Comparison of ENCODE assay signal across 8 cellular contexts in the genomic region with DNA sequence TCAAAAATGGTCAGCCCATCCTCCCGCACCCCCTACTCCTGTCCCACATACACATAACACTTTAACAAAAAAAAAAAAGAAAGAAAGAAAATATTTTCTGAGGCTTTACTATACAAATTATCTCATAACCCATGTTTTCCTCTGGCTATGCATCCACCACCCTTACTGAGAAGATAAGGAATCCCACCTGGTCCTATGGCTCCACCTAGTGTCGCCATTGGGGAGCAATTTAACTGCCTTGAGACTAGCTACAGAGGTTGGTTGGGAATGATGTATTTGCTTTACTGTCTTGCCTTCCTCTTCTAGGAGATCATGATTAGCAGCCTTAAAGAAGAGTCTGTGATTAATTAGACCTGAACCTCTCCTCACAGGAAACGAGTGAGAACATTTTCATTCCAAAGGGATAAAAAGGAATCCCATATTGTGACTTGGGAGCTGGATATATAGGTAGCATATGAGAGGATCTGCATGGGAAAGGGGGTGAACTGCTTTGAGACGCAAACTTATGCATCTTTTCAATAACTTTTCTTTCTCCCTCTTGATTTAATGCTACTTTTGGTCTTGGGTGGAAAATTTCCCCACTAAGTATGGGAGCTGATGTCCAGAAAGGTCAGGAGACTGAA.
A peak's percentile ranks its signal among the peaks of the same experiment; 100 is the strongest.
DNase-seq lines count a peak whose midpoint lies in the region; ATAC-seq and TF ChIP-seq lines count a peak whose summit lies in the region.

No MANE protein-coding gene starts in this region.

- H3K36me3 Mint-ChIP-seq in activated naive CD8-positive, alpha-beta T cell treated with anti-CD3 and anti-CD28 coated beads, Interleukin-2, amount 10 ng/mL, durations not matched to agents 7 days and 5 days = no peaks in the 10 kb centered on the region

- WGBS in psoas muscle, 3 donors = 19 to 30% (median 27%) methylated on average over 4 of the region's 4 CpGs

- intact Hi-C loops in psoas muscle (cut with DNase I) = loop anchor here (5.0 kb wide), 4 partner anchors 77 to 1032 kb away; a partner anchor contains a TSS

- no peak overlapping the region for H3K27ac Mint-ChIP-seq in activated naive CD8-positive, alpha-beta T cell treated with anti-CD3 and anti-CD28 coated beads, Interleukin-2, amount 10 ng/mL, durations not matched to agents 7 days and 5 days

- peaks cover 2% of the 10 kb centered on the region for H3K4me1 Mint-ChIP-seq in activated naive CD8-positive, alpha-beta T cell treated with anti-CD3 and anti-CD28 coated beads, Interleukin-2, amount 10 ng/mL, durations not matched to agents 7 days and 5 days

- no peaks in the 10 kb centered on the region for H3K9me3 Mint-ChIP-seq in activated naive CD8-positive, alpha-beta T cell treated with anti-CD3 and anti-CD28 coated beads, Interleukin-2, amount 10 ng/mL, durations not matched to agents 7 days and 5 days

- H3K4me1 ChIP-seq in cardiac muscle cell (ENCODE audit: low read depth) (no peaks in the 10 kb centered on the region), psoas muscle (no peaks in the 10 kb centered on the region)

- POLR2A ChIA-PET in activated naive CD8-positive, alpha-beta T cell treated with anti-CD3 and anti-CD28 coated beads, Interleukin-2, amount 10 ng/mL, durations not matched to agents 7 days and 5 days (lab: Charles Lee) = interaction anchor here (0.9 to 1.2 kb wide), 2 partner anchors 151 to 466 kb away, joined by 3 read pairs; no protein-coding TSS in a partner anchor

- peak; percentile 47 for DNase-seq in NCI-H146 (lab: John Stamatoyannopoulos, UW)
- no peak for DNase-seq in NCI-H146 treated with DMSO at 0.1 percent for 48 hours (lab: John Stamatoyannopoulos, UW; ENCODE audit: unreplicated experiment)
- DNase-seq in NB4 (ENCODE audit: low read depth) = peak; percentile 82
- peak; percentile 60 for DNase-seq in activated naive CD8-positive, alpha-beta T cell treated with anti-CD3 and anti-CD28 coated beads, Interleukin-2, amount 10 ng/mL, durations not matched to agents 7 days and 5 days
- DNase-seq in cardiac muscle cell (ENCODE audit: low read depth in 1 of 2, low spot score in 1 of 2) = peak; percentile 82 to 85
- DNase-seq in psoas muscle = peak; percentile 68 to 77

- H3K27me3 ChIP-seq in cardiac muscle cell = no peaks in the 10 kb centered on the region
- H3K27me3 ChIP-seq in psoas muscle (ENCODE audit: insufficient read depth in 3 of 3, low read length in 2 of 3) = no peaks in the 10 kb centered on the region

- peak; percentile 95 for ATAC-seq in HG02623 (IDR thresholded peaks at IDR 0.05; ENCODE audit: unreplicated experiment)
- ATAC-seq in SK-N-SH treated with all-trans-retinoic acid at 6 μM for 48 hours = peak; percentile 96
- peak; percentile 93 for ATAC-seq in activated naive CD8-positive, alpha-beta T cell treated with anti-CD3 and anti-CD28 coated beads, Interleukin-2, amount 10 ng/mL, durations not matched to agents 7 days and 5 days (ENCODE audit: low read depth)
- peak; percentile 86 to 99 (median 94) for ATAC-seq in psoas muscle

- no peak for TF ChIP-seq POLR2A in NB4 (IDR thresholded peaks at IDR 0.05; ENCODE audit: extremely low read depth, insufficient read length)

- H3K36me3 ChIP-seq in cardiac muscle cell (no peaks in the 10 kb centered on the region), psoas muscle (ENCODE audit: insufficient read depth in 1 of 2, low read depth in 1 of 2) (no peaks in the 10 kb centered on the region)

- H3K9me3 ChIP-seq in cardiac muscle cell (ENCODE audit: low read depth) (no peaks in the 10 kb centered on the region), psoas muscle (no peaks in the 10 kb centered on the region)

- peaks cover 7% of the 10 kb centered on the region for H3K27me3 Mint-ChIP-seq in activated naive CD8-positive, alpha-beta T cell treated with anti-CD3 and anti-CD28 coated beads, Interleukin-2, amount 10 ng/mL, durations not matched to agents 7 days and 5 days

- no peak overlapping the region for H3K4me3 Mint-ChIP-seq in activated naive CD8-positive, alpha-beta T cell treated with anti-CD3 and anti-CD28 coated beads, Interleukin-2, amount 10 ng/mL, durations not matched to agents 7 days and 5 days

- no peak overlapping the region for H3K27ac ChIP-seq in cardiac muscle cell
- no peak overlapping the region for H3K27ac ChIP-seq in psoas muscle

- no peak overlapping the region for H3K4me3 ChIP-seq in NB4 (ENCODE audit: low read depth, low read length)
- H3K4me3 ChIP-seq in cardiac muscle cell = no peak overlapping the region
- no peak overlapping the region for H3K4me3 ChIP-seq in psoas muscle

- peak; percentile 97 for TF ChIP-seq CTCF in NB4 (IDR thresholded peaks at IDR 0.05; ENCODE audit: low read depth, low read length)
- TF ChIP-seq CTCF in cardiac muscle cell (IDR thresholded peaks at IDR 0.05; ENCODE audit: low read depth, low read length) = peak; percentile 89
- peak; percentile 92 for TF ChIP-seq CTCF in psoas muscle (IDR thresholded peaks at IDR 0.05)

TF ChIP-seq in SK-N-SH treated with all-trans-retinoic acid at 6 μM for 48 hours, 23 proteins besides CTCF, POLR2A, EP300 and RAD21:
- TF ChIP-seq TCF4 (CRISPR knock-in tag; IDR thresholded peaks at IDR 0.05; ENCODE audit: borderline replicate concordance) = no peak
- TF ChIP-seq CSDC2 (CRISPR knock-in tag; IDR thresholded peaks at IDR 0.05) = no peak
- no peak for TF ChIP-seq ESRRG (CRISPR knock-in tag; IDR thresholded peaks at IDR 0.05)
- TF ChIP-seq ZNF565 (CRISPR knock-in tag; conservative IDR thresholded peaks at IDR 0.05; ENCODE audit: low read depth) = no peak
- TF ChIP-seq SNAI2 (CRISPR knock-in tag; IDR thresholded peaks at IDR 0.05) = no peak
- no peak for TF ChIP-seq ZNF8 (CRISPR knock-in tag; IDR thresholded peaks at IDR 0.05)
- TF ChIP-seq, protein P1, sequence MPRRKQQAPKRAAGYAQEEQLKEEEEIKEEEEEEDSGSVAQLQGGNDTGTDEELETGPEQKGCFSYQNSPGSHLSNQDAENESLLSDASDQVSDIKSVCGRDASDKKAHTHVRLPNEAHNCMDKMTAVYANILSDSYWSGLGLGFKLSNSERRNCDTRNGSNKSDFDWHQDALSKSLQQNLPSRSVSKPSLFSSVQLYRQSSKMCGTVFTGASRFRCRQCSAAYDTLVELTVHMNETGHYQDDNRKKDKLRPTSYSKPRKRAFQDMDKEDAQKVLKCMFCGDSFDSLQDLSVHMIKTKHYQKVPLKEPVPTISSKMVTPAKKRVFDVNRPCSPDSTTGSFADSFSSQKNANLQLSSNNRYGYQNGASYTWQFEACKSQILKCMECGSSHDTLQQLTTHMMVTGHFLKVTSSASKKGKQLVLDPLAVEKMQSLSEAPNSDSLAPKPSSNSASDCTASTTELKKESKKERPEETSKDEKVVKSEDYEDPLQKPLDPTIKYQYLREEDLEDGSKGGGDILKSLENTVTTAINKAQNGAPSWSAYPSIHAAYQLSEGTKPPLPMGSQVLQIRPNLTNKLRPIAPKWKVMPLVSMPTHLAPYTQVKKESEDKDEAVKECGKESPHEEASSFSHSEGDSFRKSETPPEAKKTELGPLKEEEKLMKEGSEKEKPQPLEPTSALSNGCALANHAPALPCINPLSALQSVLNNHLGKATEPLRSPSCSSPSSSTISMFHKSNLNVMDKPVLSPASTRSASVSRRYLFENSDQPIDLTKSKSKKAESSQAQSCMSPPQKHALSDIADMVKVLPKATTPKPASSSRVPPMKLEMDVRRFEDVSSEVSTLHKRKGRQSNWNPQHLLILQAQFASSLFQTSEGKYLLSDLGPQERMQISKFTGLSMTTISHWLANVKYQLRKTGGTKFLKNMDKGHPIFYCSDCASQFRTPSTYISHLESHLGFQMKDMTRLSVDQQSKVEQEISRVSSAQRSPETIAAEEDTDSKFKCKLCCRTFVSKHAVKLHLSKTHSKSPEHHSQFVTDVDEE (CRISPR knock-in tag; IDR thresholded peaks at IDR 0.05) = no peak
